In genomic region chr16:78494674-78495073, GRCh38 we compare ENCODE assay signal across 22 cellular contexts.
"Had no signal": no experiment of that assay in that cellular context is flagged by ENCODE, and none has a peak within 500 bp of the region (broad histone marks: within the 10 kb centered on the region; RNA-seq: fewer than 3 reads in every experiment).

No MANE protein-coding gene starts in this region.

- H3K36me3 Mint-ChIP-seq: stimulated activated effector memory CD8-positive, alpha-beta T cell treated with anti-CD3 and anti-CD28 coated beads, Interleukin-12 subunit alpha, Interleukin-12 subunit beta, amount 100 ng/mL, for 72 hours had no signal

- H3K27ac Mint-ChIP-seq: nephron progenitor cell; stimulated activated effector memory CD8-positive, alpha-beta T cell treated with anti-CD3 and anti-CD28 coated beads, Interleukin-12 subunit alpha, Interleukin-12 subunit beta, amount 100 ng/mL, for 72 hours had no signal

- H3K9me3 Mint-ChIP-seq: stimulated activated effector memory CD8-positive, alpha-beta T cell treated with anti-CD3 and anti-CD28 coated beads, Interleukin-12 subunit alpha, Interleukin-12 subunit beta, amount 100 ng/mL, for 72 hours had no signal

- H3K4me1 ChIP-seq: psoas muscle, thyroid gland, upper lobe of left lung, uterus had no signal

- H3K4me3 Mint-ChIP-seq: nephron progenitor cell; stimulated activated effector memory CD8-positive, alpha-beta T cell treated with anti-CD3 and anti-CD28 coated beads, Interleukin-12 subunit alpha, Interleukin-12 subunit beta, amount 100 ng/mL, for 72 hours had no signal

- DNase-seq: effector CD8-positive, alpha-beta T cell; heart left ventricle; hippocampal formation; left colon; left ventricle myocardium superior; mesenchymal stem cell; midbrain; nephron progenitor cell; psoas muscle; retina; right lobe of liver; stimulated activated CD4-positive, alpha-beta T cell treated with anti-CD3 and anti-CD28 coated beads, Interleukin-4, amount 100 ng/mL, for 1 hour; stimulated activated CD8-positive, alpha-beta memory T cell treated with anti-CD3 and anti-CD28 coated beads, Interleukin-4, amount 100 ng/mL, for 48 hours; stimulated activated naive CD8-positive, alpha-beta T cell treated with anti-CD3 and anti-CD28 coated beads, Interleukin-15, Interleukin-2, amounts not matched to agents 100 U/mL and 50 U/mL, for 24 hours; thyroid gland; upper lobe of left lung; uterus had no signal

- H3K4me3 ChIP-seq: heart left ventricle, lung, psoas muscle, right lobe of liver, suprapubic skin, thyroid gland, upper lobe of left lung, uterus had no signal

- H3K36me3 ChIP-seq: heart left ventricle, neutrophil, right lobe of liver, suprapubic skin, thyroid gland, upper lobe of left lung, uterus had no signal

- H3K27me3 ChIP-seq: heart left ventricle, neutrophil, right lobe of liver, suprapubic skin, thyroid gland, upper lobe of left lung, uterus had no signal

- H3K27ac ChIP-seq: heart left ventricle, neutrophil, psoas muscle, right lobe of liver, suprapubic skin, thyroid gland, upper lobe of left lung, uterus had no signal

- ATAC-seq: esophagus mucosa; heart left ventricle; left colon; left ventricle myocardium superior; psoas muscle; right lobe of liver; stimulated activated effector memory CD8-positive, alpha-beta T cell treated with anti-CD3 and anti-CD28 coated beads, Interleukin-12 subunit alpha, Interleukin-12 subunit beta, amount 100 ng/mL, for 72 hours; stimulated activated naive CD8-positive, alpha-beta T cell treated with anti-CD3 and anti-CD28 coated beads, Interleukin-15, Interleukin-2, amounts not matched to agents 100 U/mL and 50 U/mL, for 24 hours had no signal
